Comparison of ENCODE assay signal across 24 cellular contexts in genomic region chr5:180675036-180675635, GRCh38. TPM values are rescaled to one million over a fixed set of nuclear protein-coding genes. Genes with fewer than 3 reads are reported as not detected.
DNase-seq lines count a peak whose midpoint lies in the region; ATAC-seq and TF ChIP-seq lines count a peak whose summit lies in the region.
"Had no signal": no experiment of that assay in that cellular context is flagged by ENCODE, and none has a peak within 500 bp of the region (broad histone marks: within the 10 kb centered on the region; RNA-seq: fewer than 3 reads in every experiment).

No MANE protein-coding gene starts in this region.

- peaks cover 5% of the 10 kb centered on the region for H3K27me3 Mint-ChIP-seq in activated CD4-positive, alpha-beta T cell treated with anti-CD3 and anti-CD28 coated beads for 36 hours
- H3K27me3 Mint-ChIP-seq in activated naive CD8-positive, alpha-beta T cell treated with anti-CD3 and anti-CD28 coated beads, Interleukin-2, amount 50 U/mL, for 24 hours: peaks cover 10% of the 10 kb centered on the region
- H3K27me3 Mint-ChIP-seq in glutamatergic neuron (ENCODE audit: unreplicated experiment) (peaks cover 9% of the 10 kb centered on the region), osteocyte (ENCODE audit: unreplicated experiment) (peaks cover 14% of the 10 kb centered on the region)
- H3K27me3 Mint-ChIP-seq in activated CD4-positive, alpha-beta memory T cell treated with anti-CD3 and anti-CD28 coated beads for 36 hours: peaks cover 15% of the 10 kb centered on the region

- no peak for DNase-seq in activated CD4-positive, alpha-beta T cell treated with anti-CD3 and anti-CD28 coated beads for 36 hours
- DNase-seq in activated CD4-positive, alpha-beta T cell treated with anti-CD3 and anti-CD28 coated beads, Interleukin-2, amount 50 U/mL, for 1 hour: no peak
- DNase-seq in activated naive CD8-positive, alpha-beta T cell treated with anti-CD3 and anti-CD28 coated beads, Interleukin-2, amount 50 U/mL, for 24 hours: no peak
- DNase-seq in glutamatergic neuron (no peak), osteocyte (ENCODE audit: extremely low spot score, unreplicated experiment) (peak; percentile 34), NCI-H1092 (lab: John Stamatoyannopoulos, UW) (no peak)
- DNase-seq in activated CD4-positive, alpha-beta memory T cell treated with anti-CD3 and anti-CD28 coated beads for 36 hours: no peak
- DNase-seq: CD8-positive, alpha-beta memory T cell; DMS 273 treated with DMSO at 0.1 percent for 48 hours; DMS79; EL; GDM1; H7; KG1; MG63; NCI-H2029; NCI-H446; NCI-H526; NCI-H82; NK-92 treated with Interleukin-12 subunit alpha and Interleukin-12 subunit beta, amount 100 ng/mL, for 24 hours; PC-3 had no signal

- intact Hi-C loops in activated CD4-positive, alpha-beta T cell treated with anti-CD3 and anti-CD28 coated beads for 36 hours (cut with DNase I, micrococcal nuclease): no loop called here
- intact Hi-C loops in activated CD4-positive, alpha-beta memory T cell treated with anti-CD3 and anti-CD28 coated beads for 36 hours (cut with micrococcal nuclease): no loop called here

- H3K36me3 Mint-ChIP-seq in activated CD4-positive, alpha-beta T cell treated with anti-CD3 and anti-CD28 coated beads for 36 hours (ENCODE audit: low read depth): no peaks in the 10 kb centered on the region
- no peaks in the 10 kb centered on the region for H3K36me3 Mint-ChIP-seq in activated naive CD8-positive, alpha-beta T cell treated with anti-CD3 and anti-CD28 coated beads, Interleukin-2, amount 50 U/mL, for 24 hours (ENCODE audit: low read depth)
- H3K36me3 Mint-ChIP-seq in glutamatergic neuron (ENCODE audit: unreplicated experiment) (peaks cover 9% of the 10 kb centered on the region), osteocyte (ENCODE audit: unreplicated experiment) (no peaks in the 10 kb centered on the region)
- no peaks in the 10 kb centered on the region for H3K36me3 Mint-ChIP-seq in activated CD4-positive, alpha-beta memory T cell treated with anti-CD3 and anti-CD28 coated beads for 36 hours
- H3K36me3 Mint-ChIP-seq: CD8-positive, alpha-beta memory T cell had no signal

- peak overlapping the region; percentile 44 for H3K4me3 Mint-ChIP-seq in activated CD4-positive, alpha-beta T cell treated with anti-CD3 and anti-CD28 coated beads for 36 hours
- H3K4me3 Mint-ChIP-seq in activated naive CD8-positive, alpha-beta T cell treated with anti-CD3 and anti-CD28 coated beads, Interleukin-2, amount 50 U/mL, for 24 hours: peak overlapping the region; percentile 32
- peak overlapping the region; percentile 76 for H3K4me3 Mint-ChIP-seq in glutamatergic neuron (ENCODE audit: unreplicated experiment)
- no peak overlapping the region for H3K4me3 Mint-ChIP-seq in osteocyte (ENCODE audit: unreplicated experiment)
- no peak overlapping the region for H3K4me3 Mint-ChIP-seq in activated CD4-positive, alpha-beta memory T cell treated with anti-CD3 and anti-CD28 coated beads for 36 hours
- H3K4me3 Mint-ChIP-seq: B cell had no signal

- POLR2A ChIA-PET in activated CD4-positive, alpha-beta T cell treated with anti-CD3 and anti-CD28 coated beads for 36 hours (lab: Charles Lee): no interaction called here
- POLR2A ChIA-PET in activated CD4-positive, alpha-beta memory T cell treated with anti-CD3 and anti-CD28 coated beads for 36 hours (lab: Charles Lee): no interaction called here

- no peak for ATAC-seq in activated CD4-positive, alpha-beta T cell treated with anti-CD3 and anti-CD28 coated beads for 36 hours
- ATAC-seq in activated naive CD8-positive, alpha-beta T cell treated with anti-CD3 and anti-CD28 coated beads, Interleukin-2, amount 50 U/mL, for 24 hours: no peak
- no peak for ATAC-seq in GM21526 (IDR thresholded peaks at IDR 0.05; ENCODE audit: low FRiP score, unreplicated experiment)
- ATAC-seq: GM12878, PC-3 had no signal

- CTCF ChIA-PET in activated CD4-positive, alpha-beta T cell treated with anti-CD3 and anti-CD28 coated beads for 36 hours (lab: Charles Lee): interaction anchor here (0.7 kb wide), 1 partner anchor 247 kb away, joined by 3 read pairs; no protein-coding TSS in a partner anchor
- CTCF ChIA-PET in activated CD4-positive, alpha-beta memory T cell treated with anti-CD3 and anti-CD28 coated beads for 36 hours (lab: Charles Lee): no interaction called here

- no peaks in the 10 kb centered on the region for H3K9me3 Mint-ChIP-seq in activated CD4-positive, alpha-beta T cell treated with anti-CD3 and anti-CD28 coated beads for 36 hours (ENCODE audit: low read depth)
- H3K9me3 Mint-ChIP-seq in activated naive CD8-positive, alpha-beta T cell treated with anti-CD3 and anti-CD28 coated beads, Interleukin-2, amount 50 U/mL, for 24 hours: no peaks in the 10 kb centered on the region
- no peaks in the 10 kb centered on the region for H3K9me3 Mint-ChIP-seq in glutamatergic neuron (ENCODE audit: unreplicated experiment)
- H3K9me3 Mint-ChIP-seq in osteocyte (ENCODE audit: unreplicated experiment): no peaks in the 10 kb centered on the region
- no peaks in the 10 kb centered on the region for H3K9me3 Mint-ChIP-seq in activated CD4-positive, alpha-beta memory T cell treated with anti-CD3 and anti-CD28 coated beads for 36 hours
- H3K9me3 Mint-ChIP-seq: CD8-positive, alpha-beta memory T cell had no signal

- H3K4me1 Mint-ChIP-seq in activated CD4-positive, alpha-beta T cell treated with anti-CD3 and anti-CD28 coated beads for 36 hours: peaks cover 6% of the 10 kb centered on the region
- peaks cover 3% of the 10 kb centered on the region for H3K4me1 Mint-ChIP-seq in activated naive CD8-positive, alpha-beta T cell treated with anti-CD3 and anti-CD28 coated beads, Interleukin-2, amount 50 U/mL, for 24 hours
- no peaks in the 10 kb centered on the region for H3K4me1 Mint-ChIP-seq in glutamatergic neuron (ENCODE audit: low read depth, unreplicated experiment)
- peaks cover 2% of the 10 kb centered on the region for H3K4me1 Mint-ChIP-seq in osteocyte (ENCODE audit: unreplicated experiment)
- peaks cover 8% of the 10 kb centered on the region for H3K4me1 Mint-ChIP-seq in activated CD4-positive, alpha-beta memory T cell treated with anti-CD3 and anti-CD28 coated beads for 36 hours (ENCODE audit: low read depth)

- H3K27ac Mint-ChIP-seq in activated CD4-positive, alpha-beta T cell treated with anti-CD3 and anti-CD28 coated beads for 36 hours: no peak overlapping the region
- no peak overlapping the region for H3K27ac Mint-ChIP-seq in activated naive CD8-positive, alpha-beta T cell treated with anti-CD3 and anti-CD28 coated beads, Interleukin-2, amount 50 U/mL, for 24 hours
- no peak overlapping the region for H3K27ac Mint-ChIP-seq in glutamatergic neuron (ENCODE audit: unreplicated experiment)
- H3K27ac Mint-ChIP-seq in osteocyte (ENCODE audit: unreplicated experiment): no peak overlapping the region
- H3K27ac Mint-ChIP-seq in activated CD4-positive, alpha-beta memory T cell treated with anti-CD3 and anti-CD28 coated beads for 36 hours: no peak overlapping the region
- H3K27ac Mint-ChIP-seq: B cell; CD8-positive, alpha-beta memory T cell had no signal

- TF ChIP-seq CTCF in glutamatergic neuron (IDR thresholded peaks at IDR 0.05; ENCODE audit: partially characterized antibody, unreplicated experiment): no peak
- no peak for TF ChIP-seq CTCF in osteocyte (IDR thresholded peaks at IDR 0.05)

RNA-seq across cellular contexts. Expression of gene FLT4, which starts 25.7 kb away (rescaled TPM):
- total RNA-seq in activated CD4-positive, alpha-beta T cell treated with anti-CD3 and anti-CD28 coated beads for 36 hours: under 1 TPM; 0.75 to 0.98 TPM
- total RNA-seq in glutamatergic neuron (ENCODE audit: unreplicated experiment) (0.17 TPM), osteocyte (0.51 TPM in 1 of 2 replicates, not detected in the other)
- total RNA-seq in activated CD4-positive, alpha-beta memory T cell treated with anti-CD3 and anti-CD28 coated beads for 36 hours: 1 to 10 TPM; 1.4 to 2.0 TPM
- total RNA-seq: B cell, GM12878, PC-3 had no signal

Comparison
In these comparisons a context has a peak if more than half of its experiments do, and no peak if none do; other contexts are left out.
1. H3K4me3 Mint-ChIP-seq: peak in activated CD4-positive, alpha-beta T cell treated with anti-CD3 and anti-CD28 coated beads for 36 hours (single experiment), activated naive CD8-positive, alpha-beta T cell treated with anti-CD3 and anti-CD28 coated beads, Interleukin-2, amount 50 U/mL, for 24 hours (single experiment) and glutamatergic neuron (single experiment); none in osteocyte (single experiment) and activated CD4-positive, alpha-beta memory T cell treated with anti-CD3 and anti-CD28 coated beads for 36 hours (single experiment).